ENCODE assay signal across 20 cellular contexts in the genomic region with DNA sequence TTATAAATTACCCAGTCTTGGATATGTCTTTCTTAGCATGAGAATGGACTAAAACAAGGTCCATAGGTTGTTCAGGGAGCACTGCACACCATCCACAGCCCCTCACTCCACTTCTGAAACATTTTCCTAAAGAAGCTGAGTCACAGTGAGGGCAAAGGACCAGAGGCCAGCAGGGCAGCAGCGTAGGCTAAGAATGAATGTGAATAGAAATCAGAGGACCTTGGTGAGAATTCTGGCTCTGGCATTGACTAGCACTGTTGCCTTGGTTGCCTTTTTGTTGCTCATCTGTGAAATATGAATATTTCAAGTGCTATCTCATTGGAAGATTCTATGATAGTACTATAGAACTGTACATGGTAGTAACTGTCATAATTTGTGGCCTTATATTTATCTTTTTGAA. TPM values are rescaled to one million over a fixed set of nuclear protein-coding genes. Genes with fewer than 3 reads are reported as not detected.
A peak's percentile ranks its signal among the peaks of the same experiment; 100 is the strongest.
DNase-seq lines count a peak whose midpoint lies in the region; ATAC-seq, FAIRE-seq and TF ChIP-seq lines count a peak whose summit lies in the region.
"Had no signal": no experiment of that assay in that cellular context is flagged by ENCODE, and none has a peak within 500 bp of the region (broad histone marks: within the 10 kb centered on the region; RNA-seq: fewer than 3 reads in every experiment).

No MANE protein-coding gene starts in this region.

- no peaks in the 10 kb centered on the region for H3K9me3 ChIP-seq in A549
- no peaks in the 10 kb centered on the region for H3K9me3 ChIP-seq in SK-N-MC (ENCODE audit: low read depth, low read length)
- H3K9me3 ChIP-seq in fibroblast of lung (ENCODE audit: control insufficient read depth, insufficient read depth, low read depth, low read length), result no peaks in the 10 kb centered on the region
- H3K9me3 ChIP-seq in sigmoid colon, result no peaks in the 10 kb centered on the region
- H3K9me3 ChIP-seq: heart left ventricle, tibial nerve had no signal

- peaks cover 17% of the 10 kb centered on the region for H3K4me1 ChIP-seq in A549
- H3K4me1 ChIP-seq in fibroblast of lung (ENCODE audit: control insufficient read depth, extremely low read depth, insufficient read depth, low read length), result peaks cover 35% of the 10 kb centered on the region
- peaks cover 0 to 25% (median 18%) of the 10 kb centered on the region in 4 donors for H3K4me1 ChIP-seq in sigmoid colon

- H4K20me1 ChIP-seq in fibroblast of lung (ENCODE audit: control insufficient read depth, extremely low read depth, insufficient read depth, low read length), result no peaks in the 10 kb centered on the region

- H3K4me3 ChIP-seq in A549, result no peak overlapping the region
- no peak overlapping the region for H3K4me3 ChIP-seq in SK-N-MC
- no peak overlapping the region for H3K4me3 ChIP-seq in fibroblast of lung (replicated peaks in 1 of 4; ENCODE audit: control extremely low read depth in 1 of 4, insufficient read depth in 1 of 4, low read depth in 3 of 4, low read length in 4 of 4)
- no peak overlapping the region for H3K4me3 ChIP-seq in sigmoid colon
- H3K4me3 ChIP-seq: heart left ventricle, smooth muscle cell, tibial nerve had no signal

- ATAC-seq in A549 (peak in 1 of 2 experiments; percentile 4; a peak in 2 of 6 replicates), GM18858 (IDR thresholded peaks at IDR 0.05; ENCODE audit: unreplicated experiment) (no peak)

- H3K27ac ChIP-seq in A549 (peak overlapping the region in 1 of 2 experiments; percentile 51; a peak in 2 of 6 replicates), SK-N-MC (peak overlapping the region; percentile 62), fibroblast of lung (ENCODE audit: insufficient read depth, low read length) (peak overlapping the region; percentile 92), sigmoid colon (peak overlapping the region in 1 of 4 donors; percentile 59)

- H3K36me3 ChIP-seq in SK-N-MC (ENCODE audit: insufficient read depth, low read length) (peaks cover 27% of the 10 kb centered on the region), fibroblast of lung (ENCODE audit: control insufficient read depth, insufficient read depth, low read length) (no peaks in the 10 kb centered on the region), sigmoid colon (peaks cover 0 to 3% (median 0%) of the 10 kb centered on the region in 4 donors)

- POLR2A ChIA-PET in A549 (lab: Yijun Ruan, JAX), result interaction anchor here (1.1 to 2.0 kb wide), 2 partner anchors 11 to 180 kb away, joined by 3 to 11 read pairs; no protein-coding TSS in a partner anchor

- intact Hi-C loops in sigmoid colon (cut with DNase I), result no loop called here

- CTCF ChIA-PET in A549 (lab: Yijun Ruan, JAX), result interaction anchor here (1.0 to 1.2 kb wide), 2 partner anchors 13 to 305 kb away, joined by 3 read pairs; no protein-coding TSS in a partner anchor

- H2AFZ ChIP-seq in fibroblast of lung (ENCODE audit: low read length), result no peak overlapping the region

- TF ChIP-seq EP300 in A549 (IDR thresholded peaks at IDR 0.05) (no peak), sigmoid colon (IDR thresholded peaks at IDR 0.05) (no peak)

- no peak for TF ChIP-seq RAD21 in A549 (conservative IDR thresholded peaks at IDR 0.05 in 1 of 2, IDR thresholded peaks at IDR 0.05 in 1 of 2)

- FAIRE-seq in A549 (lab: Jason Lieb, UNC), result no peak
- FAIRE-seq: TTC549 had no signal

- TF ChIP-seq CTCF in A549 (IDR thresholded peaks at IDR 0.05), result no peak
- no peak for TF ChIP-seq CTCF in fibroblast of lung (conservative IDR thresholded peaks at IDR 0.05 in 1 of 2, IDR thresholded peaks at IDR 0.05 in 1 of 2; ENCODE audit: low read depth in 1 of 2, low read length in 2 of 2)
- no peak for TF ChIP-seq CTCF in sigmoid colon (IDR thresholded peaks at IDR 0.05)

- WGBS in A549 (ENCODE audit: missing lambda C conversion rate), result 100% methylated on average over 1 of the region's 1 CpG
- WGBS in sigmoid colon, 2 donors, result 96 to 98% methylated on average over 1 of the region's 1 CpG

- H3K27me3 ChIP-seq in fibroblast of lung (ENCODE audit: control insufficient read depth, insufficient read depth, low read length) (no peaks in the 10 kb centered on the region), sigmoid colon (no peaks in the 10 kb centered on the region)
- H3K27me3 ChIP-seq: heart left ventricle, tibial nerve had no signal

- no peaks in the 10 kb centered on the region for H3K79me2 ChIP-seq in fibroblast of lung (ENCODE audit: control insufficient read depth, insufficient read depth, low read length)

- no peak overlapping the region for H3K4me2 ChIP-seq in A549
- peak overlapping the region; percentile 27 for H3K4me2 ChIP-seq in fibroblast of lung (ENCODE audit: extremely low read depth, insufficient read depth, low read length)
- H3K4me2 ChIP-seq: smooth muscle cell had no signal

- TF ChIP-seq POLR2A in A549 (IDR thresholded peaks at IDR 0.05; ENCODE audit: low read length) (no peak), sigmoid colon (IDR thresholded peaks at IDR 0.05) (no peak)

- H3K9ac ChIP-seq in SK-N-MC (ENCODE audit: insufficient read length) (no peak overlapping the region), fibroblast of lung (ENCODE audit: insufficient read depth, low read length) (no peak overlapping the region)

- no peak for DNase-seq in A549 (ENCODE audit: low read depth in 1 of 2, low spot score in 1 of 2)
- DNase-seq in EH (ENCODE audit: low read depth), result peak; percentile 66
- no peak for DNase-seq in SK-N-MC (ENCODE audit: low read depth, low spot score)
- peak; percentile 31 to 33 for DNase-seq in fibroblast of lung (ENCODE audit: low read depth in 2 of 2)
- DNase-seq in sigmoid colon, result no peak
- no peak for DNase-seq in mesenteric fat pad (ENCODE audit: low spot score)
- DNase-seq in stimulated activated CD4-positive, alpha-beta T cell treated with anti-CD3 and anti-CD28 coated beads, Interleukin-1b, Interleukin-23, amount 100 ng/mL, for 48 hours, result no peak
- DNase-seq: activated CD4-positive, alpha-beta T cell treated with anti-CD3 and anti-CD28 coated beads, Interleukin-2, amount 10 ng/mL, durations not matched to agents 7 days and 5 days; anterior cingulate cortex; cerebellar nuclear complex; DMS79; heart left ventricle; NCI-H1417 treated with DMSO at 0.1 percent for 48 hours; NCI-H526 treated with DMSO at 0.1 percent for 48 hours; Right ventricle myocardium superior; stimulated activated CD4-positive, alpha-beta T cell treated with anti-CD3 and anti-CD28 coated beads, Interleukin-4, amount 100 ng/mL, for 24 hours had no signal

TF ChIP-seq in A549, 52 proteins besides CTCF, POLR2A, EP300 and RAD21:
- no peak for TF ChIP-seq MAFK (IDR thresholded peaks at IDR 0.05; ENCODE audit: partially characterized antibody)
- 0 out of 2 replicates have a peak, but pooled peaks have one; percentile 68 for TF ChIP-seq POLR2AphosphoS2 (conservative IDR thresholded peaks at IDR 0.05; ENCODE audit: low read length)
- TF ChIP-seq, protein P1, sequence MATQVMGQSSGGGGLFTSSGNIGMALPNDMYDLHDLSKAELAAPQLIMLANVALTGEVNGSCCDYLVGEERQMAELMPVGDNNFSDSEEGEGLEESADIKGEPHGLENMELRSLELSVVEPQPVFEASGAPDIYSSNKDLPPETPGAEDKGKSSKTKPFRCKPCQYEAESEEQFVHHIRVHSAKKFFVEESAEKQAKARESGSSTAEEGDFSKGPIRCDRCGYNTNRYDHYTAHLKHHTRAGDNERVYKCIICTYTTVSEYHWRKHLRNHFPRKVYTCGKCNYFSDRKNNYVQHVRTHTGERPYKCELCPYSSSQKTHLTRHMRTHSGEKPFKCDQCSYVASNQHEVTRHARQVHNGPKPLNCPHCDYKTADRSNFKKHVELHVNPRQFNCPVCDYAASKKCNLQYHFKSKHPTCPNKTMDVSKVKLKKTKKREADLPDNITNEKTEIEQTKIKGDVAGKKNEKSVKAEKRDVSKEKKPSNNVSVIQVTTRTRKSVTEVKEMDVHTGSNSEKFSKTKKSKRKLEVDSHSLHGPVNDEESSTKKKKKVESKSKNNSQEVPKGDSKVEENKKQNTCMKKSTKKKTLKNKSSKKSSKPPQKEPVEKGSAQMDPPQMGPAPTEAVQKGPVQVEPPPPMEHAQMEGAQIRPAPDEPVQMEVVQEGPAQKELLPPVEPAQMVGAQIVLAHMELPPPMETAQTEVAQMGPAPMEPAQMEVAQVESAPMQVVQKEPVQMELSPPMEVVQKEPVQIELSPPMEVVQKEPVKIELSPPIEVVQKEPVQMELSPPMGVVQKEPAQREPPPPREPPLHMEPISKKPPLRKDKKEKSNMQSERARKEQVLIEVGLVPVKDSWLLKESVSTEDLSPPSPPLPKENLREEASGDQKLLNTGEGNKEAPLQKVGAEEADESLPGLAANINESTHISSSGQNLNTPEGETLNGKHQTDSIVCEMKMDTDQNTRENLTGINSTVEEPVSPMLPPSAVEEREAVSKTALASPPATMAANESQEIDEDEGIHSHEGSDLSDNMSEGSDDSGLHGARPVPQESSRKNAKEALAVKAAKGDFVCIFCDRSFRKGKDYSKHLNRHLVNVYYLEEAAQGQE (IDR thresholded peaks at IDR 0.05), result no peak
- TF ChIP-seq ZSCAN20 (CRISPR knock-in tag; IDR thresholded peaks at IDR 0.05), result no peak
- 0 out of 5 replicates have a peak, but pooled peaks of 1 of the 2 experiments have one; percentile 25 for TF ChIP-seq JUN (IDR thresholded peaks at IDR 0.05)

RNA-seq across cellular contexts. Expression of a gene that starts 41.7 kb away (rescaled TPM):
- polyA plus RNA-seq in A549 (2011; rRNA removed) (575 and 685 TPM in 2 replicates), A549 (2017; fragmentation: RNase III; extraction: RNeasy Plus Mini Kit Qiagen cat#74134 plus additional on column Dnase treatment) (477 to 546 TPM (median 526 TPM) in 3 replicates), fibroblast of lung (275 and 279 TPM in 2 replicates), sigmoid colon (100 to 1,000 TPM; 324 to 625 (median 452) TPM)
- polyA plus RNA-seq in A549 (2012; cell fraction: cytosol; rRNA removed), result 270 and 335 TPM in 2 replicates
- polyA plus RNA-seq in A549 (2012; cell fraction: nucleus; rRNA removed), result 54.9 and 94.0 TPM in 2 replicates
- polyA minus RNA-seq in A549 (2011; rRNA and poly(A)+ RNA removed), result 134 and 180 TPM in 2 replicates
- total RNA-seq in fibroblast of lung (239 and 377 TPM in 2 replicates), sigmoid colon (100 to 1,000 TPM; 148 to 341 (median 277) TPM), mesenteric fat pad (248 TPM)
- polyA plus RNA-seq in fibroblast of lung (2012), result 1,049 and 1,092 TPM in 2 replicates
- polyA minus RNA-seq in fibroblast of lung (ENCODE audit: low replicate concordance), result 64.5 and 67.3 TPM in 2 replicates

Comparison
In these comparisons a context has a peak if more than half of its experiments do, and no peak if none do; other contexts are left out.
1. DNase-seq: peak in EH (single experiment) and fibroblast of lung (2 of 2); none in A549 (0 of 2), SK-N-MC (single experiment), sigmoid colon (single experiment), mesenteric fat pad (single experiment) and stimulated activated CD4-positive, alpha-beta T cell treated with anti-CD3 and anti-CD28 coated beads, Interleukin-1b, Interleukin-23, amount 100 ng/mL, for 48 hours (single experiment).